In the genomic region with DNA sequence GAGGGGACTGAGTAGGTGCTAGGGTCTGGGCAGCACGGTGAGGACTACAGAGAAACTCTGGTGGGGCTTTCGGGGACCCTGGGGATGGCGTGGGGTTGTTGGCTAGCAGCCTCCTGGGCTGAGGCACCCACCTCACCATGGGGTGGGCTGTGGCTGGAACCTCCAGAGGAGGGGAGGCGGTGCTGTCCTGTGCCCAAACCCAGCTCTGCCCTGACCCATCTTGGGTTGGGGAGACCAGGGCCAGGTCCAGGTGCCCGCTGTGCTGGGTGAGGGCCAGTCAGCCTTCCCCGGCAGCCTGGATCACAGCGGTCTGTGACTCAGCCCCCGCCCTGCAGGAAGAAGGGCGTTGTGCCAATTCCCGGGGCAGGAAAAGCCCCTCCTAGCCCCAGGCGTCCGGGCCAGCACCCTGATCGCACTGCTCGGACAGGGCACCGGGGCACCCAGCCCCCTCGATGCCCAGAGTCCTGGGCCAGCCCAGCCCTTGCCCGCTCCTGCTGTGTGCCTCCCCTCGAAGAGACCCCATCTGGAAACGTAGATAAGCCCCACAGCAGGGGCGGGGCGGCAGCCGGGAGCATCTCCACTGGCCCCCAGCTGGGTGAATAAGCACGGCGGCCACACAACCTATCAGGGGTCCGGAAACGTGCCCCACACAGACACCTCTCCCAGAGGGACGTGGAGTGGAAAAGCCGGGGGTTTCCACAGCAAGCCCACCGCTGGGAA, we compare ENCODE assay signal across 8 cellular contexts. TPM values are rescaled to one million over a fixed set of nuclear protein-coding genes. Genes with fewer than 3 reads are reported as not detected.
DNase-seq lines count a peak whose midpoint lies in the region; ATAC-seq and TF ChIP-seq lines count a peak whose summit lies in the region.

No MANE protein-coding gene starts in this region.

- H2BK120ac ChIP-seq in neuronal stem cell (ENCODE audit: low read depth, low read length), result peak overlapping the region; percentile 61

- H3K9me3 ChIP-seq in BLaER1 (no peaks in the 10 kb centered on the region), neuronal stem cell (replicated peaks in 1 of 2; ENCODE audit: control insufficient read depth in 2 of 2, insufficient read depth in 1 of 2, low read depth in 1 of 2, low read length in 2 of 2) (no peaks in the 10 kb centered on the region), smooth muscle cell (replicated peaks; ENCODE audit: low read depth) (no peaks in the 10 kb centered on the region)

- peak overlapping the region; percentile 65 for H3K9ac ChIP-seq in BLaER1
- H3K9ac ChIP-seq in neuronal stem cell (ENCODE audit: low read depth, low read length, poor library complexity), result peak overlapping the region; percentile 70
- H3K9ac ChIP-seq in smooth muscle cell (ENCODE audit: low read depth), result no peak overlapping the region

- POLR2A ChIA-PET in RWPE1 (lab: Yijun Ruan, JAX; ENCODE audit: low non-redundant PET), result interaction anchor here (0.6 to 1.6 kb wide), 2 partner anchors 11 to 12 kb away, joined by 6 to 7 read pairs; no protein-coding TSS in a partner anchor

- H4K91ac ChIP-seq in neuronal stem cell (ENCODE audit: low read depth, low read length, poor library complexity), result no peak overlapping the region

- H3K36me3 Mint-ChIP-seq in activated naive CD4-positive, alpha-beta T cell treated with anti-CD3 and anti-CD28 coated beads, Interleukin-2, amount 50 U/mL, for 72 hours, result no peaks in the 10 kb centered on the region

- H3K27ac ChIP-seq in BLaER1 (peak overlapping the region; percentile 61), RWPE1 (peak overlapping the region; percentile 100), neuronal stem cell (replicated peaks; ENCODE audit: low read length) (no peak overlapping the region), smooth muscle cell (ENCODE audit: low read depth) (no peak overlapping the region)

- peak overlapping the region; percentile 58 for H2BK15ac ChIP-seq in neuronal stem cell (ENCODE audit: low read length)

- H3K4me3 ChIP-seq in BLaER1 (peak overlapping the region; percentile 51), neuronal stem cell (ENCODE audit: low read length in 2 of 2) (no peak overlapping the region), smooth muscle cell (no peak overlapping the region)

- H4K20me1 ChIP-seq in BLaER1, result peaks cover 84% of the 10 kb centered on the region
- H4K20me1 ChIP-seq in smooth muscle cell (ENCODE audit: low read depth), result peaks cover 34% of the 10 kb centered on the region

- H3K23ac ChIP-seq in neuronal stem cell (ENCODE audit: low read depth, low read length, poor library complexity), result no peak overlapping the region

- no peak overlapping the region for H3K14ac ChIP-seq in neuronal stem cell (ENCODE audit: low read length)

- DNase-seq in RWPE1 (ENCODE audit: low spot score) (peak; percentile 88), neuronal stem cell (ENCODE audit: low spot score) (no peak), iPS-NIHi11 (ENCODE audit: low spot score) (no peak), DMS153 treated with DMSO at 0.1 percent for 48 hours (lab: John Stamatoyannopoulos, UW; ENCODE audit: unreplicated experiment) (no peak), smooth muscle cell (lab: John Stamatoyannopoulos, UW; ENCODE audit: unreplicated experiment) (no peak)
- no peak for DNase-seq in activated naive CD4-positive, alpha-beta T cell treated with anti-CD3 and anti-CD28 coated beads, Interleukin-2, amount 50 U/mL, for 72 hours (ENCODE audit: low spot score in 2 of 2)

- no peak overlapping the region for H4K8ac ChIP-seq in neuronal stem cell (ENCODE audit: low read depth, low read length)

- peak overlapping the region; percentile 17 for H3K18ac ChIP-seq in neuronal stem cell (ENCODE audit: low read length)

- no peak overlapping the region for H2AFZ ChIP-seq in neuronal stem cell (ENCODE audit: low read length)
- no peak overlapping the region for H2AFZ ChIP-seq in smooth muscle cell (ENCODE audit: low read depth)

- H3K79me2 ChIP-seq in smooth muscle cell (ENCODE audit: low read depth), result peaks cover 17% of the 10 kb centered on the region

- H3K9me3 Mint-ChIP-seq in activated naive CD4-positive, alpha-beta T cell treated with anti-CD3 and anti-CD28 coated beads, Interleukin-2, amount 50 U/mL, for 72 hours, result no peaks in the 10 kb centered on the region

- TF ChIP-seq CTCF in RWPE1 (conservative IDR thresholded peaks at IDR 0.05; ENCODE audit: low read depth) (no peak), smooth muscle cell (IDR thresholded peaks at IDR 0.05; ENCODE audit: borderline replicate concordance, insufficient read depth, poor library complexity, severe bottlenecking) (no peak)

- peak; percentile 2 for ATAC-seq in esophagus mucosa
- no peak for ATAC-seq in activated naive CD4-positive, alpha-beta T cell treated with anti-CD3 and anti-CD28 coated beads, Interleukin-2, amount 50 U/mL, for 72 hours

- no peak overlapping the region for H2BK12ac ChIP-seq in neuronal stem cell (ENCODE audit: low read length)

- peak overlapping the region; percentile 87 for H2BK5ac ChIP-seq in neuronal stem cell (ENCODE audit: low read length)

- H3F3A ChIP-seq in smooth muscle cell (ENCODE audit: low read depth), result no peaks in the 10 kb centered on the region

- no CpG with 5 or more reads among the region's 29 CpGs for WGBS in neuronal stem cell (ENCODE audit: extremely low coverage in 2 of 2, insufficient read length in 2 of 2, insufficient replicate concordance in 1 of 2), 2 donors
- 87% methylated on average over 25 of the region's 29 CpGs for WGBS in smooth muscle cell (ENCODE audit: low lambda C conversion rate)

- peaks cover 8% of the 10 kb centered on the region; the same call in 1 of the 2 replicates for H3K27me3 ChIP-seq in BLaER1
- no peaks in the 10 kb centered on the region for H3K27me3 ChIP-seq in neuronal stem cell (ENCODE audit: control insufficient read depth in 3 of 3, insufficient read depth in 3 of 3, low read depth in 1 of 3, low read length in 3 of 3)
- no peaks in the 10 kb centered on the region for H3K27me3 ChIP-seq in smooth muscle cell (ENCODE audit: low read depth)

- H3K36me3 ChIP-seq in BLaER1 (peaks cover 17% of the 10 kb centered on the region; the same call in 1 of the 2 replicates), neuronal stem cell (replicated peaks in 1 of 2; ENCODE audit: control insufficient read depth in 2 of 2, insufficient read depth in 2 of 2, low read length in 2 of 2) (peaks cover 7 to 10% of the 10 kb centered on the region in 2 donors), smooth muscle cell (ENCODE audit: low read depth) (no peaks in the 10 kb centered on the region)

- CTCF ChIA-PET in RWPE1 (lab: Yijun Ruan, JAX), result interaction anchor here (1.0 to 5.1 kb wide), 6 partner anchors 9 to 55 kb away, joined by 3 to 45 read pairs (median 6); no protein-coding TSS in a partner anchor

- H3K4me2 ChIP-seq in BLaER1, result peak overlapping the region; percentile 87
- no peak overlapping the region for H3K4me2 ChIP-seq in neuronal stem cell (ENCODE audit: insufficient read depth, low read length, poor library complexity, severe bottlenecking)
- no peak overlapping the region for H3K4me2 ChIP-seq in smooth muscle cell

- peak overlapping the region; percentile 52 for H2AK5ac ChIP-seq in neuronal stem cell (ENCODE audit: low read depth, low read length)

- no peak overlapping the region for H3K27ac Mint-ChIP-seq in activated naive CD4-positive, alpha-beta T cell treated with anti-CD3 and anti-CD28 coated beads, Interleukin-2, amount 50 U/mL, for 72 hours

- peaks cover 41% of the 10 kb centered on the region for H3K79me1 ChIP-seq in neuronal stem cell (ENCODE audit: low read depth, low read length)

- H3K4me1 ChIP-seq in BLaER1 (peaks cover 82% of the 10 kb centered on the region), neuronal stem cell (ENCODE audit: control insufficient read depth in 2 of 2, insufficient read depth in 1 of 2, low read depth in 1 of 2, low read length in 2 of 2) (peaks cover 28 to 46% of the 10 kb centered on the region in 2 donors), smooth muscle cell (ENCODE audit: low read depth) (peaks cover 33% of the 10 kb centered on the region)

- no peak overlapping the region for H3K4ac ChIP-seq in neuronal stem cell (ENCODE audit: low read length)

RNA-seq across cellular contexts. Expression of gene LAMA5, which starts 10.0 kb away (rescaled TPM):
- total RNA-seq in esophagus mucosa (83.4 TPM), smooth muscle cell (27.5 and 30.0 TPM in 2 replicates)
- polyA plus RNA-seq in neuronal stem cell (2013, experiment 1 of 2), result 59.5 TPM
- polyA plus RNA-seq in neuronal stem cell (2013, experiment 2 of 2), result 57.4 TPM
- total RNA-seq in activated naive CD4-positive, alpha-beta T cell treated with anti-CD3 and anti-CD28 coated beads, Interleukin-2, amount 50 U/mL, for 72 hours, result under 1 TPM; 0.36 to 0.95 TPM
- polyA plus RNA-seq in smooth muscle cell, result 27.6 and 132 TPM in 2 replicates

RNA-seq across cellular contexts. Expression of gene RPS21, which starts 29.8 kb away (rescaled TPM):
- total RNA-seq in esophagus mucosa (1,745 TPM), smooth muscle cell (2,536 and 4,082 TPM in 2 replicates)
- 3,158 TPM for polyA plus RNA-seq in neuronal stem cell (2013, experiment 1 of 2)
- polyA plus RNA-seq in neuronal stem cell (2013, experiment 2 of 2), result 3,117 TPM
- total RNA-seq in activated naive CD4-positive, alpha-beta T cell treated with anti-CD3 and anti-CD28 coated beads, Interleukin-2, amount 50 U/mL, for 72 hours, result 1,000 to 10,000 TPM; 2,243 to 2,653 TPM
- 438 and 495 TPM in 2 replicates for polyA plus RNA-seq in smooth muscle cell

RNA-seq across cellular contexts. Expression of gene CABLES2, which starts 50.0 kb away (rescaled TPM):
- total RNA-seq in esophagus mucosa (2.4 TPM), smooth muscle cell (5.2 and 7.6 TPM in 2 replicates)
- polyA plus RNA-seq in neuronal stem cell (2013, experiment 1 of 2), result 15.0 TPM
- polyA plus RNA-seq in neuronal stem cell (2013, experiment 2 of 2), result 14.9 TPM
- total RNA-seq in activated naive CD4-positive, alpha-beta T cell treated with anti-CD3 and anti-CD28 coated beads, Interleukin-2, amount 50 U/mL, for 72 hours, result 1 to 10 TPM; 5.8 to 6.4 TPM
- 7.4 and 13.7 TPM in 2 replicates for polyA plus RNA-seq in smooth muscle cell

RNA-seq across cellular contexts. Expression of gene ADRM1, which starts 54.3 kb away (rescaled TPM):
- total RNA-seq in esophagus mucosa, result 76.1 TPM
- polyA plus RNA-seq in neuronal stem cell (2013, experiment 1 of 2), result 69.1 TPM
- polyA plus RNA-seq in neuronal stem cell (2013, experiment 2 of 2), result 69.0 TPM
- 10 to 100 TPM; 92.6 to 93.6 TPM for total RNA-seq in activated naive CD4-positive, alpha-beta T cell treated with anti-CD3 and anti-CD28 coated beads, Interleukin-2, amount 50 U/mL, for 72 hours
- total RNA-seq in smooth muscle cell, result 68.7 and 101 TPM in 2 replicates
- 121 and 126 TPM in 2 replicates for polyA plus RNA-seq in smooth muscle cell

Comparison
In these comparisons a context has a peak if more than half of its experiments do, and no peak if none do; other contexts are left out.
1. H3K27ac ChIP-seq: peak in BLaER1 (single experiment) and RWPE1 (single experiment); none in neuronal stem cell (single experiment) and smooth muscle cell (single experiment).
2. RNA of gene LAMA5, which starts 10.0 kb away (total RNA-seq): 83.4 TPM in esophagus mucosa (single experiment) and 27.5 to 30.0 TPM in smooth muscle cell; 0.36 to 0.95 TPM in activated naive CD4-positive, alpha-beta T cell treated with anti-CD3 and anti-CD28 coated beads, Interleukin-2, amount 50 U/mL, for 72 hours; every median in the first group is over 10 times any median in the second.